1 cellular context compared by ENCODE assay signal in genomic region chr9:76099516-76099915, GRCh38.
TF ChIP-seq lines count a peak whose summit lies in the region.

No MANE protein-coding gene starts in this region.

TF ChIP-seq in HepG2, 621 proteins besides CTCF, POLR2A, EP300 and RAD21:
- TF ChIP-seq, protein P1, sequence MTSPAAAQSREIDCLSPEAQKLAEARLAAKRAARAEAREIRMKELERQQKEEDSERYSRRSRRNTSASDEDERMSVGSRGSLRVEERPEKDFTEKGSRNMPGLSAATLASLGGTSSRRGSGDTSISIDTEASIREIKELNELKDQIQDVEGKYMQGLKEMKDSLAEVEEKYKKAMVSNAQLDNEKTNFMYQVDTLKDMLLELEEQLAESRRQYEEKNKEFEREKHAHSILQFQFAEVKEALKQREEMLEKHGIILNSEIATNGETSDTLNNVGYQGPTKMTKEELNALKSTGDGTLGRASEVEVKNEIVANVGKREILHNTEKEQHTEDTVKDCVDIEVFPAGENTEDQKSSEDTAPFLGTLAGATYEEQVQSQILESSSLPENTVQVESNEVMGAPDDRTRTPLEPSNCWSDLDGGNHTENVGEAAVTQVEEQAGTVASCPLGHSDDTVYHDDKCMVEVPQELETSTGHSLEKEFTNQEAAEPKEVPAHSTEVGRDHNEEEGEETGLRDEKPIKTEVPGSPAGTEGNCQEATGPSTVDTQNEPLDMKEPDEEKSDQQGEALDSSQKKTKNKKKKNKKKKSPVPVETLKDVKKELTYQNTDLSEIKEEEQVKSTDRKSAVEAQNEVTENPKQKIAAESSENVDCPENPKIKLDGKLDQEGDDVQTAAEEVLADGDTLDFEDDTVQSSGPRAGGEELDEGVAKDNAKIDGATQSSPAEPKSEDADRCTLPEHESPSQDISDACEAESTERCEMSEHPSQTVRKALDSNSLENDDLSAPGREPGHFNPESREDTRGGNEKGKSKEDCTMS (CRISPR knock-in tag; conservative IDR thresholded peaks at IDR 0.05), result no peak
- TF ChIP-seq ZNF772 (CRISPR knock-in tag; IDR thresholded peaks at IDR 0.05) (no peak), HNRNPL (IDR thresholded peaks at IDR 0.05; ENCODE audit: low read depth, low read length) (no peak), ZFP36 (IDR thresholded peaks at IDR 0.05; ENCODE audit: borderline replicate concordance, low read depth, low read length, partially characterized antibody) (no peak), AFF4 (CRISPR knock-in tag; IDR thresholded peaks at IDR 0.05) (no peak), NR3C1 (CRISPR knock-in tag; IDR thresholded peaks at IDR 0.05) (no peak), E2F1 (CRISPR knock-in tag; IDR thresholded peaks at IDR 0.05) (no peak), ZMAT3 (CRISPR knock-in tag; conservative IDR thresholded peaks at IDR 0.05) (no peak), DMTF1 (CRISPR knock-in tag; IDR thresholded peaks at IDR 0.05) (no peak), ZNF335 (CRISPR knock-in tag; IDR thresholded peaks at IDR 0.05) (no peak), ETV6 (CRISPR knock-in tag; conservative IDR thresholded peaks at IDR 0.05) (no peak), ZNF639 (CRISPR knock-in tag; conservative IDR thresholded peaks at IDR 0.05) (no peak), SMAD9 (CRISPR knock-in tag; IDR thresholded peaks at IDR 0.05) (no peak), GTF3A (CRISPR knock-in tag; conservative IDR thresholded peaks at IDR 0.05) (no peak), MYC (CRISPR knock-in tag; IDR thresholded peaks at IDR 0.05; ENCODE audit: borderline replicate concordance) (no peak), ZNF615 (CRISPR knock-in tag; IDR thresholded peaks at IDR 0.05; ENCODE audit: borderline replicate concordance) (no peak), SNAPC4 (CRISPR knock-in tag; IDR thresholded peaks at IDR 0.05) (no peak)
- TF ChIP-seq, protein P2, sequence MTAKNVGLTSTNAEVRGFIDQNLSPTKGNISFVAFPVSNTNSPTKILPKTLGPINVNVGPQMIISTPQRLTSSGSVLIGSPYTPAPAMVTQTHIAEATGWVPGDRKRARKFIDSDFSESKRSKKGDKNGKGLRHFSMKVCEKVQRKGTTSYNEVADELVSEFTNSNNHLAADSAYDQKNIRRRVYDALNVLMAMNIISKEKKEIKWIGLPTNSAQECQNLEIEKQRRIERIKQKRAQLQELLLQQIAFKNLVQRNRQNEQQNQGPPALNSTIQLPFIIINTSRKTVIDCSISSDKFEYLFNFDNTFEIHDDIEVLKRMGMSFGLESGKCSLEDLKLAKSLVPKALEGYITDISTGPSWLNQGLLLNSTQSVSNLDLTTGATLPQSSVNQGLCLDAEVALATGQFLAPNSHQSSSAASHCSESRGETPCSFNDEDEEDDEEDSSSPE (CRISPR knock-in tag; IDR thresholded peaks at IDR 0.05), result no peak
- TF ChIP-seq, protein P3, sequence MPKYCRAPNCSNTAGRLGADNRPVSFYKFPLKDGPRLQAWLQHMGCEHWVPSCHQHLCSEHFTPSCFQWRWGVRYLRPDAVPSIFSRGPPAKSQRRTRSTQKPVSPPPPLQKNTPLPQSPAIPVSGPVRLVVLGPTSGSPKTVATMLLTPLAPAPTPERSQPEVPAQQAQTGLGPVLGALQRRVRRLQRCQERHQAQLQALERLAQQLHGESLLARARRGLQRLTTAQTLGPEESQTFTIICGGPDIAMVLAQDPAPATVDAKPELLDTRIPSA (CRISPR knock-in tag; IDR thresholded peaks at IDR 0.05; ENCODE audit: borderline replicate concordance), result no peak
TF ChIP-seq in HepG2: peak in this region for 0.
